ENCODE assay signal across 5 cellular contexts in genomic region chr2:97088706-97089105, GRCh38. TPM values are rescaled to one million over a fixed set of nuclear protein-coding genes. Genes with fewer than 3 reads are reported as not detected.
A peak's percentile ranks its signal among the peaks of the same experiment; 100 is the strongest.
DNase-seq lines count a peak whose midpoint lies in the region; ATAC-seq and TF ChIP-seq lines count a peak whose summit lies in the region.
"Not testable (repeated sequence)": the region's sequence is repeated elsewhere in the genome, so short reads cannot be mapped to it uniquely, and the experiment has no call there.

No MANE protein-coding gene starts in this region.

- H3K27ac ChIP-seq in PC-3 (ENCODE audit: low read length); right lobe of liver: not testable (repeated sequence)
- H3K27ac ChIP-seq in stomach, result peak overlapping the region in 3 of 5 donors; percentile 13 to 27 (median 20)

- WGBS in right lobe of liver (ENCODE audit: insufficient coverage, low coverage, low lambda C conversion rate, missing lambda C conversion rate), result no CpG with 5 or more reads among the region's 1 CpG
- 27 to 83% (median 69%) methylated on average over 1 of the region's 1 CpG for WGBS in stomach, 5 donors

- H3K4me2 ChIP-seq in PC-3 (ENCODE audit: low read length), result not testable (repeated sequence)

- H3K9me2 ChIP-seq in PC-3 (replicated peaks; ENCODE audit: low read length), result not testable (repeated sequence)

- H3K9me3 ChIP-seq in PC-3 (ENCODE audit: low read length); right lobe of liver; stomach: not testable (repeated sequence)

- H3K4me3 ChIP-seq in PC-3 (ENCODE audit: low read length); right lobe of liver; stomach: not testable (repeated sequence)

- POLR2A ChIA-PET in PC-3 (lab: Charles Lee; ENCODE audit: unreplicated experiment), result interaction anchor here (0.7 kb wide), 1 partner anchor 25 kb away, joined by 5 read pairs; no protein-coding TSS in a partner anchor

- DNase-seq in DMS53 (lab: John Stamatoyannopoulos, UW) (peak; percentile 55), NCI-H2029 treated with DMSO at 0.1 percent for 48 hours (lab: John Stamatoyannopoulos, UW) (peak; percentile 13), PC-3 (peak; percentile 58)
- DNase-seq in right lobe of liver, stomach: not testable (repeated sequence)

- TF ChIP-seq POLR2A in right lobe of liver (IDR thresholded peaks at IDR 0.05); stomach (IDR thresholded peaks at IDR 0.05): not testable (repeated sequence)

- not testable (repeated sequence) for TF ChIP-seq CTCF in PC-3 (conservative IDR thresholded peaks at IDR 0.05; ENCODE audit: low read depth, low read length); right lobe of liver (IDR thresholded peaks at IDR 0.05); stomach (IDR thresholded peaks at IDR 0.05)

- not testable (repeated sequence) for H3K4me1 ChIP-seq in PC-3 (ENCODE audit: insufficient read depth, low read length); right lobe of liver; stomach

- CTCF ChIA-PET in PC-3 (lab: Charles Lee), result not testable (repeated sequence)

- peak; percentile 81 for ATAC-seq in PC-3
- peak; percentile 45 to 87 (median 52) for ATAC-seq in right lobe of liver

- not testable (repeated sequence) for H3K9ac ChIP-seq in PC-3 (ENCODE audit: low read length)

- not testable (repeated sequence) for H3K79me2 ChIP-seq in PC-3 (ENCODE audit: low read length)

- not testable (repeated sequence) for H3K36me3 ChIP-seq in PC-3 (ENCODE audit: low read depth, low read length); right lobe of liver
- H3K36me3 ChIP-seq in stomach, result peaks cover 0 to 28% (median 0%) of the 10 kb centered on the region in 4 donors

- intact Hi-C loops in PC-3 (cut with micrococcal nuclease); right lobe of liver (cut with DNase I); stomach (cut with DNase I; ENCODE audit: low total_unique reads): not testable (repeated sequence)

- not testable (repeated sequence) for TF ChIP-seq EP300 in stomach (IDR thresholded peaks at IDR 0.05)

- not testable (repeated sequence) for H3K27me3 ChIP-seq in PC-3 (ENCODE audit: low read length); right lobe of liver; stomach

- not testable (repeated sequence) for H3F3A ChIP-seq in PC-3 (ENCODE audit: low read length, unreplicated experiment)

- BruUV-seq in PC-3 (replicated peaks; lab: Mats Ljungman, UMichigan), result not testable (repeated sequence)

- H2AFZ ChIP-seq in PC-3 (ENCODE audit: low read length), result not testable (repeated sequence)

- H4K20me1 ChIP-seq in PC-3 (ENCODE audit: low read length), result not testable (repeated sequence)

RNA-seq across cellular contexts. Expression of gene FAHD2B, which starts 6.0 kb away (rescaled TPM):
- 12.7 and 22.2 TPM in 2 replicates for total RNA-seq in PC-3 (2014; rRNA removed)
- total RNA-seq in right lobe of liver, result 1 to 10 TPM; 1.8 to 4.6 (median 3.2) TPM
- total RNA-seq in stomach, result 10 to 100 TPM in 2 of 5 donors, 1 to 10 TPM in 2, not detected in 1; 3.5 to 17.8 (median 10.9) TPM
- 10 to 100 TPM; 17.9 to 30.4 (median 19.2) TPM for polyA plus RNA-seq in stomach

RNA-seq across cellular contexts. Expression of gene ANKRD36, which starts 24.2 kb away (rescaled TPM):
- 12.6 and 14.0 TPM in 2 replicates for total RNA-seq in PC-3 (2014; rRNA removed)
- total RNA-seq in right lobe of liver, result 1 to 10 TPM; 2.8 to 4.8 (median 4.2) TPM
- 100 to 1,000 TPM in 1 of 5 donors, 10 to 100 TPM in 4; 37.9 to 100 (median 60.1) TPM for total RNA-seq in stomach
- 1 to 10 TPM; 1.1 to 2.3 (median 1.4) TPM for polyA plus RNA-seq in stomach
